ENCODE assay signal across 10 cellular contexts in the genomic region with DNA sequence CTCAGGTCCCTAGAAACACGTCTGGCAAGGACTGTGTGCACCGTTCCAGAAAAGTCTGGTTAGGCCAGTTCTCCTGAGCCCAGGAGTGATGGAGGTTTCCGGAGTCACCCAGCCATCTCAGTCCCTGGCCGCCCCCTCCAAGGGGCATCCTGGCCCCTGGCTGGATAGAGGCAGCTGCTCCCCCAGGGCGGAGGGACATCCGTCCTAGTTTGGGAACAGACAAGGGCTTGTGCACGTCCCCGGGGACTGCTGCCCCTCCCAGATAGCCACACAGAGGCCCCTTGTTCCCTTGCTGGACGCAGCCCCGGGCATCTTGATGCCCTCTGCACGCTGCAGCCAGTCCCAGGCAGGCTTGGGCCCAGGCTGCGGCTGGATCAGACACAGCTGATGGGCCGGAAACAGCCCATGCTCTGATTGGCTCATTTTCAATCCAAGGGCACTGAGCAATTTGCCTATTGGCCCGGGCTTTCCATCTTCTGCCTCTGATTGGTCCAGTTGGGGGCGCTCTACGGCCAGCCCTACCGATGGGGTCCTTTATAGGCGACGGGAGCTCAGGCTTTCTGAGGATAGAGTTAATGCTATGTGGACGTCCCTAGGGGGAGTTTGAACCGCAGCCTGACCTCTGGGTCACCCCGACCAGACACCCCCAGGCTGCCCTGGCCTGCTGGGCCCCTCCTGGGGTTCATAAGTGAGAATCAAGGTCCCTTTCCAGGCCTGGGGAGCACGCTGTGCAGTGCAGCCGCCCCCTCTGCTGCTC. TPM values are rescaled to one million over a fixed set of nuclear protein-coding genes. Genes with fewer than 3 reads are reported as not detected.
A peak's percentile ranks its signal among the peaks of the same experiment; 100 is the strongest.
DNase-seq lines count a peak whose midpoint lies in the region; ATAC-seq and TF ChIP-seq lines count a peak whose summit lies in the region.
"Had no signal": no experiment of that assay in that cellular context is flagged by ENCODE, and none has a peak within 500 bp of the region (broad histone marks: within the 10 kb centered on the region; RNA-seq: fewer than 3 reads in every experiment).

No MANE protein-coding gene starts in this region.

- H4K20me1 ChIP-seq in GM23338 (replicated peaks; ENCODE audit: insufficient read depth) = no peaks in the 10 kb centered on the region; the same call in 1 of the 2 replicates

- no peaks in the 10 kb centered on the region for H3K36me3 ChIP-seq in GM23338 (ENCODE audit: insufficient read depth)
- peaks cover 6% of the 10 kb centered on the region for H3K36me3 ChIP-seq in brain microvascular endothelial cell (replicated peaks)

- no peaks in the 10 kb centered on the region for H3K9me2 ChIP-seq in GM23338 (ENCODE audit: insufficient read depth)

- no peak overlapping the region for H2AFZ ChIP-seq in GM23338

- no peak overlapping the region for H3K4me3 Mint-ChIP-seq in GM23338
- no peak overlapping the region for H3K4me3 Mint-ChIP-seq in stimulated activated memory B cell treated with anti-CD40 and anti-IgM and Interleukin-4, amounts not matched to agents 10 μg/mL and 1 μg/mL and 100 μg/mL, for 72 hours
- H3K4me3 Mint-ChIP-seq in activated T-helper 1 cell treated with anti-CD3 and anti-CD28 coated beads, Interleukin-12 subunit alpha, Interleukin-12 subunit beta, Interleukin-2, Interleukin-4 antibody, amounts not matched to agents 30 ng/mL and 10 ng/mL and 1 ng/mL, durations not matched to agents 14 hours and 24 hours and 36 hours = no peak overlapping the region
- H3K4me3 Mint-ChIP-seq: activated naive CD8-positive, alpha-beta T cell had no signal

- H3K27ac ChIP-seq in GM23338 (ENCODE audit: low read depth) (no peak overlapping the region), brain microvascular endothelial cell (no peak overlapping the region)

- peaks cover 16% of the 10 kb centered on the region for H3K4me1 Mint-ChIP-seq in GM23338
- peaks cover 41% of the 10 kb centered on the region for H3K4me1 Mint-ChIP-seq in stimulated activated memory B cell treated with anti-CD40 and anti-IgM and Interleukin-4, amounts not matched to agents 10 μg/mL and 1 μg/mL and 100 μg/mL, for 72 hours
- H3K4me1 Mint-ChIP-seq in activated T-helper 1 cell treated with anti-CD3 and anti-CD28 coated beads, Interleukin-12 subunit alpha, Interleukin-12 subunit beta, Interleukin-2, Interleukin-4 antibody, amounts not matched to agents 30 ng/mL and 10 ng/mL and 1 ng/mL, durations not matched to agents 14 hours and 24 hours and 36 hours (ENCODE audit: low read depth) = peaks cover 20% of the 10 kb centered on the region

- no peak overlapping the region for H3K27ac Mint-ChIP-seq in GM23338
- peak overlapping the region; percentile 82 for H3K27ac Mint-ChIP-seq in stimulated activated memory B cell treated with anti-CD40 and anti-IgM and Interleukin-4, amounts not matched to agents 10 μg/mL and 1 μg/mL and 100 μg/mL, for 72 hours
- H3K27ac Mint-ChIP-seq in activated T-helper 1 cell treated with anti-CD3 and anti-CD28 coated beads, Interleukin-12 subunit alpha, Interleukin-12 subunit beta, Interleukin-2, Interleukin-4 antibody, amounts not matched to agents 30 ng/mL and 10 ng/mL and 1 ng/mL, durations not matched to agents 14 hours and 24 hours and 36 hours = no peak overlapping the region
- H3K27ac Mint-ChIP-seq: activated naive CD8-positive, alpha-beta T cell had no signal

- ATAC-seq in GM23338 = no peak; the same call in 2 of the 3 replicates
- no peak for ATAC-seq in stimulated activated memory B cell treated with anti-CD40 and anti-IgM and Interleukin-4, amounts not matched to agents 10 μg/mL and 1 μg/mL and 100 μg/mL, for 72 hours
- ATAC-seq in HG02763 (IDR thresholded peaks at IDR 0.05; ENCODE audit: unreplicated experiment) = no peak
- no peak for ATAC-seq in left colon
- no peak for ATAC-seq in GM19463 (IDR thresholded peaks at IDR 0.05; ENCODE audit: unreplicated experiment)

- peak; percentile 43 to 48 for TF ChIP-seq CTCF in GM23338 (conservative IDR thresholded peaks at IDR 0.05; ENCODE audit: low read depth in 2 of 2)
- TF ChIP-seq CTCF in brain microvascular endothelial cell (IDR thresholded peaks at IDR 0.05; ENCODE audit: low read depth, low read length, missing control alignments) = peak; percentile 19

- H3K79me2 ChIP-seq in GM23338 (replicated peaks; ENCODE audit: insufficient read depth) = peaks cover 8% of the 10 kb centered on the region; the same call in 1 of the 2 replicates

- no peaks in the 10 kb centered on the region for H3K27me3 ChIP-seq in GM23338 (ENCODE audit: insufficient read depth)
- no peaks in the 10 kb centered on the region for H3K27me3 ChIP-seq in brain microvascular endothelial cell (replicated peaks)
- H3K27me3 ChIP-seq: MG63 had no signal

- DNase-seq in GM23338 (ENCODE audit: low spot score) (peak; percentile 61), brain microvascular endothelial cell (no peak), inferior parietal cortex (ENCODE audit: extremely low spot score) (peak; percentile 83), left colon (no peak)
- no peak for DNase-seq in activated T-helper 1 cell treated with anti-CD3 and anti-CD28 coated beads, Interleukin-12 subunit alpha, Interleukin-12 subunit beta, Interleukin-2, Interleukin-4 antibody, amounts not matched to agents 30 ng/mL and 10 ng/mL and 1 ng/mL, durations not matched to agents 14 hours and 24 hours and 36 hours (ENCODE audit: low spot score)
- DNase-seq: MG63 had no signal

- in situ Hi-C loops in brain microvascular endothelial cell (cut with HindIII; ENCODE audit: low pct_ligation_motif_present, low sequenced_read_pairs) = no loop called here

- H3K36me3 Mint-ChIP-seq in GM23338 (ENCODE audit: low read depth) = peaks cover 8% of the 10 kb centered on the region
- peaks cover 10% of the 10 kb centered on the region for H3K36me3 Mint-ChIP-seq in stimulated activated memory B cell treated with anti-CD40 and anti-IgM and Interleukin-4, amounts not matched to agents 10 μg/mL and 1 μg/mL and 100 μg/mL, for 72 hours
- H3K36me3 Mint-ChIP-seq in activated T-helper 1 cell treated with anti-CD3 and anti-CD28 coated beads, Interleukin-12 subunit alpha, Interleukin-12 subunit beta, Interleukin-2, Interleukin-4 antibody, amounts not matched to agents 30 ng/mL and 10 ng/mL and 1 ng/mL, durations not matched to agents 14 hours and 24 hours and 36 hours (ENCODE audit: low read depth) = peaks cover 3% of the 10 kb centered on the region

- peaks cover 8% of the 10 kb centered on the region for H3F3A ChIP-seq in GM23338 (replicated peaks; ENCODE audit: low read depth)

- H3K4me3 ChIP-seq in GM23338 (no peak overlapping the region), brain microvascular endothelial cell (ENCODE audit: low read depth, low read length) (no peak overlapping the region)
- H3K4me3 ChIP-seq: MG63 had no signal

- intact Hi-C loops in activated T-helper 1 cell treated with anti-CD3 and anti-CD28 coated beads, Interleukin-12 subunit alpha, Interleukin-12 subunit beta, Interleukin-2, Interleukin-4 antibody, amounts not matched to agents 30 ng/mL and 10 ng/mL and 1 ng/mL, durations not matched to agents 14 hours and 24 hours and 36 hours (cut with micrococcal nuclease) = no loop called here
- intact Hi-C loops in left colon (cut with DNase I, micrococcal nuclease) = no loop called here

- no peaks in the 10 kb centered on the region; the same call in 2 of the 3 replicates for H3K9me3 Mint-ChIP-seq in GM23338
- H3K9me3 Mint-ChIP-seq in stimulated activated memory B cell treated with anti-CD40 and anti-IgM and Interleukin-4, amounts not matched to agents 10 μg/mL and 1 μg/mL and 100 μg/mL, for 72 hours = no peaks in the 10 kb centered on the region
- no peaks in the 10 kb centered on the region for H3K9me3 Mint-ChIP-seq in activated T-helper 1 cell treated with anti-CD3 and anti-CD28 coated beads, Interleukin-12 subunit alpha, Interleukin-12 subunit beta, Interleukin-2, Interleukin-4 antibody, amounts not matched to agents 30 ng/mL and 10 ng/mL and 1 ng/mL, durations not matched to agents 14 hours and 24 hours and 36 hours

- H3K4me2 ChIP-seq in GM23338 = no peak overlapping the region

- H3K27me3 Mint-ChIP-seq in GM23338 (ENCODE audit: insufficient read depth, low read depth, poor library complexity) = peaks cover 15% of the 10 kb centered on the region
- no peaks in the 10 kb centered on the region for H3K27me3 Mint-ChIP-seq in stimulated activated memory B cell treated with anti-CD40 and anti-IgM and Interleukin-4, amounts not matched to agents 10 μg/mL and 1 μg/mL and 100 μg/mL, for 72 hours
- peaks cover 2% of the 10 kb centered on the region for H3K27me3 Mint-ChIP-seq in activated T-helper 1 cell treated with anti-CD3 and anti-CD28 coated beads, Interleukin-12 subunit alpha, Interleukin-12 subunit beta, Interleukin-2, Interleukin-4 antibody, amounts not matched to agents 30 ng/mL and 10 ng/mL and 1 ng/mL, durations not matched to agents 14 hours and 24 hours and 36 hours (ENCODE audit: insufficient read depth)
- H3K27me3 Mint-ChIP-seq: activated naive CD8-positive, alpha-beta T cell had no signal

- peaks cover 3% of the 10 kb centered on the region for H3K4me1 ChIP-seq in GM23338 (ENCODE audit: insufficient read depth)

RNA-seq across cellular contexts. Expression of a gene that starts 3.7 kb away (rescaled TPM):
- 13.2 and 13.9 TPM in 2 replicates for total RNA-seq in GM23338 (2014; rRNA removed; shearing (Covaris generic))
- 8.9 and 9.2 TPM in 2 replicates for polyA plus RNA-seq in GM23338 (2016; fragmentation: Nextera tagmentation; extraction: Ambion mirVana)
- total RNA-seq in activated T-helper 1 cell treated with anti-CD3 and anti-CD28 coated beads, Interleukin-12 subunit alpha, Interleukin-12 subunit beta, Interleukin-2, Interleukin-4 antibody, amounts not matched to agents 30 ng/mL and 10 ng/mL and 1 ng/mL, durations not matched to agents 14 hours and 24 hours and 36 hours = 15.4 and 16.0 TPM in 2 replicates
- 1 to 10 TPM; 2.3 to 5.2 TPM for total RNA-seq in left colon

RNA-seq across cellular contexts. Expression of a gene that starts 24.6 kb away (rescaled TPM):
- total RNA-seq in GM23338 (2014; rRNA removed; shearing (Covaris generic)) = 152 and 171 TPM in 2 replicates
- polyA plus RNA-seq in GM23338 (2016; fragmentation: Nextera tagmentation; extraction: Ambion mirVana) = 92.0 and 102 TPM in 2 replicates
- total RNA-seq in activated T-helper 1 cell treated with anti-CD3 and anti-CD28 coated beads, Interleukin-12 subunit alpha, Interleukin-12 subunit beta, Interleukin-2, Interleukin-4 antibody, amounts not matched to agents 30 ng/mL and 10 ng/mL and 1 ng/mL, durations not matched to agents 14 hours and 24 hours and 36 hours = 163 and 168 TPM in 2 replicates
- total RNA-seq in left colon = 10 to 100 TPM; 43.5 to 61.9 TPM

RNA-seq across cellular contexts. Expression of a gene that starts 32.6 kb away (rescaled TPM):
- total RNA-seq in GM23338 (2014; rRNA removed; shearing (Covaris generic)) = 224 and 238 TPM in 2 replicates
- 589 and 593 TPM in 2 replicates for polyA plus RNA-seq in GM23338 (2016; fragmentation: Nextera tagmentation; extraction: Ambion mirVana)
- total RNA-seq in activated T-helper 1 cell treated with anti-CD3 and anti-CD28 coated beads, Interleukin-12 subunit alpha, Interleukin-12 subunit beta, Interleukin-2, Interleukin-4 antibody, amounts not matched to agents 30 ng/mL and 10 ng/mL and 1 ng/mL, durations not matched to agents 14 hours and 24 hours and 36 hours = 411 and 425 TPM in 2 replicates
- 10 to 100 TPM; 31.6 to 48.7 TPM for total RNA-seq in left colon

RNA-seq across cellular contexts. Expression of a gene that starts 43.5 kb away (rescaled TPM):
- 3.5 and 3.6 TPM in 2 replicates for total RNA-seq in GM23338 (2014; rRNA removed; shearing (Covaris generic))
- 1.0 and 1.6 TPM in 2 replicates for polyA plus RNA-seq in GM23338 (2016; fragmentation: Nextera tagmentation; extraction: Ambion mirVana)
- 90.8 and 92.2 TPM in 2 replicates for total RNA-seq in activated T-helper 1 cell treated with anti-CD3 and anti-CD28 coated beads, Interleukin-12 subunit alpha, Interleukin-12 subunit beta, Interleukin-2, Interleukin-4 antibody, amounts not matched to agents 30 ng/mL and 10 ng/mL and 1 ng/mL, durations not matched to agents 14 hours and 24 hours and 36 hours
- 1 to 10 TPM; 7.7 to 8.7 TPM for total RNA-seq in left colon

RNA-seq across cellular contexts. Expression of a gene that starts 59.4 kb away (rescaled TPM):
- total RNA-seq in GM23338 (2014; rRNA removed; shearing (Covaris generic)) = 1.0 and 3.8 TPM in 2 replicates
- polyA plus RNA-seq in GM23338 (2016; fragmentation: Nextera tagmentation; extraction: Ambion mirVana) = 0.81 and 0.96 TPM in 2 replicates
- total RNA-seq in activated T-helper 1 cell treated with anti-CD3 and anti-CD28 coated beads, Interleukin-12 subunit alpha, Interleukin-12 subunit beta, Interleukin-2, Interleukin-4 antibody, amounts not matched to agents 30 ng/mL and 10 ng/mL and 1 ng/mL, durations not matched to agents 14 hours and 24 hours and 36 hours = 0.59 and 1.0 TPM in 2 replicates
- total RNA-seq in left colon = under 1 TPM in 1 of 2 donors, not detected in 1; 0.53 TPM

Comparison
In these comparisons a context has a peak if more than half of its experiments do, and no peak if none do; other contexts are left out.
1. DNase-seq: peak in GM23338 (single experiment) and inferior parietal cortex (single experiment); none in brain microvascular endothelial cell (single experiment), activated T-helper 1 cell treated with anti-CD3 and anti-CD28 coated beads, Interleukin-12 subunit alpha, Interleukin-12 subunit beta, Interleukin-2, Interleukin-4 antibody, amounts not matched to agents 30 ng/mL and 10 ng/mL and 1 ng/mL, durations not matched to agents 14 hours and 24 hours and 36 hours (single experiment) and left colon (0 of 2).